In the genomic region with DNA sequence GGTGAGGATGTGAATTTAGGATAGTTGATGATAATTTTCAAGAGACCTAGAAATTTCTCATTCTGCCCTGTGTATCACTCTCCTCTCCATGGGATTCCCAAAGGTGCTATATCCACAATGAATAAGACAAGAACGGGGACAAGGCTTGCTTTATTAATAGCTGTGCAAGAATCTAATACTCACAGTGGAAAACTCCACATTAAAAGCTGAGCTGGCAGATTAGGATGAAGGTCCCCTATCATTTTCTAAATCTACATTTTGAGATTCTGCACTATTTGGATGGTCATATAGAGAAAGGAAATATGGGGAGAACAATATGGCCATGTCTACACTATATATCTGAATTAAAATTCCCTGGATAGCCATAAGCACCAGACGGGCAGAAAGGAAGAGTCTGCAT, we compare ENCODE assay signal across 21 cellular contexts.
DNase-seq lines count a peak whose midpoint lies in the region; ATAC-seq, FAIRE-seq and TF ChIP-seq lines count a peak whose summit lies in the region.
"Had no signal": no experiment of that assay in that cellular context is flagged by ENCODE, and none has a peak within 500 bp of the region (broad histone marks: within the 10 kb centered on the region; RNA-seq: fewer than 3 reads in every experiment).

No MANE protein-coding gene starts in this region.

- no peak overlapping the region for H3K23ac ChIP-seq in H9 (ENCODE audit: insufficient read length, low read depth, low read length)

- no peak for TF ChIP-seq RAD21 in A549 (conservative IDR thresholded peaks at IDR 0.05 in 1 of 2, IDR thresholded peaks at IDR 0.05 in 1 of 2)
- TF ChIP-seq RAD21 in K562 (CRISPR knock-in tag; conservative IDR thresholded peaks at IDR 0.05 in 1 of 2, IDR thresholded peaks at IDR 0.05 in 1 of 2) = no peak

- H3K4me1 ChIP-seq in A549 (peaks cover 23% of the 10 kb centered on the region), K562 (replicated peaks in 1 of 2; ENCODE audit: control insufficient read depth in 2 of 2, insufficient read depth in 2 of 2, low read length in 2 of 2) (no peaks in the 10 kb centered on the region), H9 (ENCODE audit: insufficient read depth, low read length) (no peaks in the 10 kb centered on the region)

- no peaks in the 10 kb centered on the region; the same call in 1 of the 2 replicates for H3K27me3 Mint-ChIP-seq in H9 (ENCODE audit: low read depth)
- H3K27me3 Mint-ChIP-seq: B cell; CD4-positive, alpha-beta T cell had no signal

- 0 out of 5 replicates have a peak, but pooled peaks cover 0 to under 1% of the 10 kb centered on the region in 2 experiments for H3K9me3 Mint-ChIP-seq in H9
- H3K9me3 Mint-ChIP-seq: CD4-positive, alpha-beta T cell; CD8-positive, alpha-beta T cell had no signal

- H2BK20ac ChIP-seq in H9 (ENCODE audit: low read depth, low read length, poor library complexity, severe bottlenecking) = no peak overlapping the region

- intact Hi-C loops in K562 (cut with micrococcal nuclease) = no loop called here

- H2BK120ac ChIP-seq in H9 (ENCODE audit: low read depth, low read length, poor library complexity, severe bottlenecking) = no peak overlapping the region

- no peak overlapping the region for H3K56ac ChIP-seq in H9 (ENCODE audit: insufficient read length, low read depth, low read length)

- 88% methylated on average over 2 of the region's 2 CpGs for WGBS in A549 (ENCODE audit: missing lambda C conversion rate)
- WGBS in K562 (ENCODE audit: insufficient coverage, low coverage, missing lambda C conversion rate) = 0% methylated on average over 2 of the region's 2 CpGs
- WGBS in H9 (ENCODE audit: extremely low coverage, insufficient read length, low lambda C conversion rate) = no CpG with 5 or more reads among the region's 2 CpGs

- H3K23me2 ChIP-seq in H9 (ENCODE audit: insufficient read length, low read depth, low read length, poor library complexity, severe bottlenecking) = no peaks in the 10 kb centered on the region

- H3K4me2 ChIP-seq in A549 = no peak overlapping the region
- H3K4me2 ChIP-seq in K562 (ENCODE audit: insufficient read depth, low read length) = no peak overlapping the region
- H3K4me2 ChIP-seq in H9 (ENCODE audit: insufficient read depth, insufficient read length, low read length) = no peak overlapping the region
- H3K4me2 ChIP-seq: BLaER1 treated with 17β-estradiol and CSF1 and Interleukin-3, amounts not matched to agents 10 nM and 100 nM had no signal

- TF ChIP-seq EP300 in A549 (IDR thresholded peaks at IDR 0.05) (no peak), K562 (IDR thresholded peaks at IDR 0.05; ENCODE audit: low read length) (no peak)

- no peak overlapping the region for H3K14ac ChIP-seq in H9 (ENCODE audit: insufficient read depth, low read length)

- FAIRE-seq in A549 (lab: Jason Lieb, UNC) (no peak), K562 (lab: Jason Lieb, UNC) (no peak)
- FAIRE-seq: A204.1, D721Med, G401.6, GM12891, GM19239 had no signal

- no peak overlapping the region for H3K4me3 ChIP-seq in A549
- no peak overlapping the region for H3K4me3 ChIP-seq in HL-60 (replicated peaks; ENCODE audit: insufficient read depth, low read length)
- H3K4me3 ChIP-seq in K562 = no peak overlapping the region
- H3K4me3 ChIP-seq: BLaER1 treated with 17β-estradiol and CSF1 and Interleukin-3, amounts not matched to agents 10 nM and 100 nM had no signal

- H3K27ac Mint-ChIP-seq in H9 = no peak overlapping the region
- H3K27ac Mint-ChIP-seq: B cell; CD4-positive, alpha-beta T cell; CD8-positive, alpha-beta T cell had no signal

- no peaks in the 10 kb centered on the region for H3K36me3 Mint-ChIP-seq in H9 (ENCODE audit: insufficient read depth in 1 of 3, low read depth in 3 of 3)
- H3K36me3 Mint-ChIP-seq: CD8-positive, alpha-beta T cell had no signal

- no peak overlapping the region for H4K91ac ChIP-seq in H9 (ENCODE audit: insufficient read length, low read depth, low read length)

- H3K27me3 ChIP-seq in HL-60 (ENCODE audit: insufficient read depth, poor library complexity, severe bottlenecking) = no peaks in the 10 kb centered on the region
- H3K27me3 ChIP-seq in K562 (ENCODE audit: control insufficient read depth in 2 of 2, insufficient read depth in 2 of 2, low read length in 2 of 2) = no peaks in the 10 kb centered on the region
- no peaks in the 10 kb centered on the region for H3K27me3 ChIP-seq in H9 (ENCODE audit: insufficient read depth, low read length)
- H3K27me3 ChIP-seq: BLaER1 treated with 17β-estradiol and CSF1 and Interleukin-3, amounts not matched to agents 10 nM and 100 nM had no signal

- peaks cover 0 to 4% of the 10 kb centered on the region in 2 experiments; a peak in 2 of 4 replicates for H3K4me1 Mint-ChIP-seq in H9

- no peak overlapping the region for H3K18ac ChIP-seq in H9 (ENCODE audit: insufficient read length, low read depth, low read length)

- H3K4ac ChIP-seq in H9 (ENCODE audit: low read depth, low read length) = no peak overlapping the region

- H2AFZ ChIP-seq in K562 (ENCODE audit: low read depth, low read length) = no peak overlapping the region
- no peak overlapping the region for H2AFZ ChIP-seq in H9 (ENCODE audit: low read length)

- H3K9me1 ChIP-seq in K562 (ENCODE audit: control insufficient read depth, insufficient read depth, low read length) = no peaks in the 10 kb centered on the region

- H2BK12ac ChIP-seq in H9 (ENCODE audit: insufficient read length, low read depth, low read length) = no peak overlapping the region

- ATAC-seq in A549 = no peak
- ATAC-seq in K562 = no peak
- ATAC-seq in HG03442 (IDR thresholded peaks at IDR 0.05; ENCODE audit: unreplicated experiment) = no peak
- ATAC-seq: CD8-positive, alpha-beta T cell had no signal

- in situ Hi-C loops in K562 (cut with MboI) = no loop called here

- H4K20me1 ChIP-seq in K562 (replicated peaks; ENCODE audit: control insufficient read depth, insufficient read depth, low read length) (no peaks in the 10 kb centered on the region), H9 (ENCODE audit: control insufficient read depth, insufficient read depth, insufficient read length) (no peaks in the 10 kb centered on the region)
- H4K20me1 ChIP-seq: BLaER1 treated with 17β-estradiol and CSF1 and Interleukin-3, amounts not matched to agents 10 nM and 100 nM had no signal

- H4K8ac ChIP-seq in H9 (replicated peaks; ENCODE audit: insufficient read length, low read depth, low read length) = no peak overlapping the region

- TF ChIP-seq CTCF in A549 (IDR thresholded peaks at IDR 0.05) = no peak
- no peak for TF ChIP-seq CTCF in HL-60 (IDR thresholded peaks at IDR 0.05; ENCODE audit: insufficient read depth, low read length)
- TF ChIP-seq CTCF in K562 (IDR thresholded peaks at IDR 0.05 in 2 of 3, conservative IDR thresholded peaks at IDR 0.05 in 1 of 3; ENCODE audit: insufficient read depth in 2 of 3, low read depth in 1 of 3, low read length in 3 of 3) = no peak
- no peak for TF ChIP-seq CTCF in H9 (conservative IDR thresholded peaks at IDR 0.05)

- no peak overlapping the region for H3K4me3 Mint-ChIP-seq in H9
- H3K4me3 Mint-ChIP-seq: B cell; CD4-positive, alpha-beta T cell; CD8-positive, alpha-beta T cell had no signal

- H3K36me3 ChIP-seq in K562 (ENCODE audit: control insufficient read depth, insufficient read depth, low read length) = no peaks in the 10 kb centered on the region
- H3K36me3 ChIP-seq: BLaER1 treated with 17β-estradiol and CSF1 and Interleukin-3, amounts not matched to agents 10 nM and 100 nM had no signal

- H3K9ac ChIP-seq in K562 (ENCODE audit: insufficient read depth in 1 of 2, low read depth in 2 of 2, low read length in 2 of 2) = no peak overlapping the region
- H3K9ac ChIP-seq in H9 (ENCODE audit: extremely low read depth, insufficient read length, low read length) = no peak overlapping the region
- H3K9ac ChIP-seq: BLaER1 treated with 17β-estradiol and CSF1 and Interleukin-3, amounts not matched to agents 10 nM and 100 nM had no signal

- no peaks in the 10 kb centered on the region for H3K9me3 ChIP-seq in A549
- no peaks in the 10 kb centered on the region; the same call in 1 of the 2 replicates for H3K9me3 ChIP-seq in K562 (replicated peaks; ENCODE audit: control insufficient read depth, insufficient read depth, low read depth, low read length)
- no peaks in the 10 kb centered on the region for H3K9me3 ChIP-seq in H9 (ENCODE audit: control insufficient read depth, low read depth, low read length)

- no peak overlapping the region for H2BK15ac ChIP-seq in H9 (ENCODE audit: low read depth, low read length)

- H2AK5ac ChIP-seq in H9 (ENCODE audit: insufficient read length, low read length) = no peak overlapping the region

- BruUV-seq in K562 (replicated peaks; lab: Mats Ljungman, UMichigan) = no TSS peak

- POLR2A ChIA-PET in A549 (lab: Yijun Ruan, JAX) = no interaction called here
- POLR2A ChIA-PET in K562 (lab: Yijun Ruan, JAX) = no interaction called here

- CTCF ChIA-PET in A549 (lab: Yijun Ruan, JAX) (interaction anchor here (0.9 to 1.6 kb wide), 6 partner anchors 8 to 498 kb away, joined by 3 to 9 read pairs (median 4); no protein-coding TSS in a partner anchor), K562 (lab: Yijun Ruan, JAX; ENCODE audit: low intra/inter-chr PET ratio) (no interaction called here)

- TF ChIP-seq POLR2A in A549 (IDR thresholded peaks at IDR 0.05; ENCODE audit: low read length) (no peak), K562 (conservative IDR thresholded peaks at IDR 0.05) (no peak)

- H3T11ph ChIP-seq in H9 (ENCODE audit: low read length) = no peak overlapping the region

- H3K79me2 ChIP-seq in K562 (ENCODE audit: control insufficient read depth, insufficient read depth, low read length) = no peaks in the 10 kb centered on the region
- no peaks in the 10 kb centered on the region for H3K79me2 ChIP-seq in H9 (ENCODE audit: insufficient read depth, low read length)

- H2BK5ac ChIP-seq in H9 (ENCODE audit: insufficient read length, low read length) = no peak overlapping the region

- no peak for DNase-seq in A549 (ENCODE audit: low read depth in 1 of 2, low spot score in 1 of 2)
- no peak for DNase-seq in HL-60 (ENCODE audit: low read depth in 1 of 2, low spot score in 1 of 2)
- DNase-seq in K562 (ENCODE audit: extremely low read depth in 1 of 4, low spot score in 3 of 4) = no peak
- no peak for DNase-seq in H9
- no peak for DNase-seq in NCI-H187 (lab: John Stamatoyannopoulos, UW)
- DNase-seq: 8988T; Caco-2; Calu3; CD4-positive, alpha-beta T cell; CD8-positive, alpha-beta T cell; DMS79 treated with DMSO at 0.1 percent for 48 hours; GF-D8 had no signal

- H4K5ac ChIP-seq in H9 (ENCODE audit: insufficient read length, low read depth, low read length) = no peak overlapping the region

- peak overlapping the region in 1 of 2 experiments; percentile 47; a peak in 2 of 6 replicates for H3K27ac ChIP-seq in A549
- 0 out of 2 replicates have a peak overlapping the region, but pooled peaks have one; percentile 13 for H3K27ac ChIP-seq in HL-60 (replicated peaks)
- H3K27ac ChIP-seq in K562 (ENCODE audit: extremely low read depth, low read depth, low read length) = no peak overlapping the region
- H3K27ac ChIP-seq in H9 (ENCODE audit: insufficient read length, low read depth, low read length) = no peak overlapping the region
- H3K27ac ChIP-seq: C4-2B had no signal

- no peaks in the 10 kb centered on the region for H3K79me1 ChIP-seq in H9 (ENCODE audit: insufficient read depth, low read depth, low read length, poor library complexity, severe bottlenecking)

TF ChIP-seq in A549, 52 proteins besides CTCF, POLR2A, EP300 and RAD21 (continues in another document):
- no peak for TF ChIP-seq HOXB5 (CRISPR knock-in tag; IDR thresholded peaks at IDR 0.05)

TF ChIP-seq in K562, 482 proteins besides CTCF, POLR2A, EP300 and RAD21 (continues in another document):
- TF ChIP-seq MAFG (tag; conservative IDR thresholded peaks at IDR 0.05) = 0 out of 2 replicates have a peak, but pooled peaks have one; percentile 11

Comparison
In these comparisons a context has a peak if more than half of its experiments do, and no peak if none do; other contexts are left out.
1. Of the 35 proteins assayed by ChIP-seq in both K562 and A549: peak only in K562: none; only in A549: none; in both: MAFK; in neither: 34.